In genomic region chr3:100400782-100401673, GRCh38 we compare ENCODE assay signal across 8 cellular contexts.
DNase-seq lines count a peak whose midpoint lies in the region; ATAC-seq and TF ChIP-seq lines count a peak whose summit lies in the region.

Gene LNP1, plus strand, starts transcription at chr3:100401539. Its CDS starts 28,191 bp downstream, at chr3:100429730.
Gene TOMM70, minus strand, starts transcription at chr3:100401089. Its CDS starts 140 bp downstream, at chr3:100400949.

- ATAC-seq in GM19043 (IDR thresholded peaks at IDR 0.05; ENCODE audit: low read depth, unreplicated experiment) = peak; percentile 85
- peak; percentile 89 for ATAC-seq in HG03354 (IDR thresholded peaks at IDR 0.05; ENCODE audit: poor library complexity, severe bottlenecking, unreplicated experiment)
- ATAC-seq in activated CD4-positive, CD25-positive, alpha-beta regulatory T cell treated with anti-CD3 and anti-CD28 coated beads, Interleukin-2, amount 50 U/mL, for 24 hours = peak; percentile 92 to 94

- H3K4me3 ChIP-seq in AG10803 (ENCODE audit: low read length) = peak within 1 kb of the TSS; percentile 86

- DNase-seq in AG10803 (ENCODE audit: low read depth) = peak; percentile 95
- DNase-seq in NCI-H446 (lab: John Stamatoyannopoulos, UW) = peak; percentile 94 to 97
- DNase-seq in cerebellar cortex (ENCODE audit: low spot score) = peak; percentile 99
- peak; percentile 98 for DNase-seq in islet precursor cell
- DNase-seq in stimulated activated CD4-positive, alpha-beta T cell treated with anti-CD3 and anti-CD28 coated beads, Interleukin-12 subunit alpha, Interleukin-12 subunit beta, amount 100 ng/mL, for 4 hours = peak; percentile 92

- no peak for TF ChIP-seq CTCF in AG10803 (conservative IDR thresholded peaks at IDR 0.05; ENCODE audit: low read length)

Comparison
In these comparisons a context has a peak if more than half of its experiments do, and no peak if none do; other contexts are left out.
1. Peak in every context shown above with its lines: DNase-seq, ATAC-seq and H3K4me3 ChIP-seq.